Comparison of ENCODE assay signal across 9 cellular contexts in the genomic region with DNA sequence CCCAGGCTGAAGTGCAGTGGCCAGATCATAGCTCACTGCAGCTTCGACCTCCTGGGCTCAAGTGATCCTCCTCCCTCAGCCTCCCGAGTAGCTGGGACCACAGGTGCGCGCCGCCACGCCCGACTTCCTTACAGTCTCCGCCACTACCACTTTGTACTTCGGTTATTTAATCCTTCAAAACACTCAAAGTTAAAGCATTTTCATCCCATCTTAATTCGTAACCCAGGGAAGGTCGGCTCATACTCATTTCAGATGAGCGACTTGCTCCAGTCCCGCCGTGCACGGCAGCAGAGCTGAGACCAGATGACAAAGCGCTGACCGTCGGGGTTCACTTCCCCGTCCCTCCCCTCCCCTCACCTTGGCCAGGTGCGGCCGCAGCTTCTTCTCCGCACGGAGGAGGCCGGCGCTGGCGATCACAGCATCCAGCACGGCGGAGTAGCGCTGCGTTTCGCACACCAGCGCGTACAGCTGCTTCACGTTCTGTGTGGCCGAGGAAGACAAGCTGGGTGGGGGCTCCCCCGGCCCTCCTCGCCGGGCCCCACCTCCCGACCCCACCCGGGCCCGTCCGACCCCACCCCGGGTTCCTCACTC. TPM values are rescaled to one million over a fixed set of nuclear protein-coding genes. Genes with fewer than 3 reads are reported as not detected.
A peak's percentile ranks its signal among the peaks of the same experiment; 100 is the strongest.
DNase-seq lines count a peak whose midpoint lies in the region; ATAC-seq, FAIRE-seq and TF ChIP-seq lines count a peak whose summit lies in the region.
"Had no signal": no experiment of that assay in that cellular context is flagged by ENCODE, and none has a peak within 500 bp of the region (broad histone marks: within the 10 kb centered on the region; RNA-seq: fewer than 3 reads in every experiment).

No MANE protein-coding gene starts in this region.

- peak overlapping the region; percentile 94 for H3K4me2 ChIP-seq in K562 (ENCODE audit: insufficient read depth, low read length)
- H3K4me2 ChIP-seq in HepG2 (ENCODE audit: low read depth, low read length), result peak overlapping the region; percentile 92

- in situ Hi-C loops in K562 (cut with MboI) (no loop called here), HepG2 (cut with HindIII; ENCODE audit: extremely low pct_ligation_motif_present, low pct_unique_long_range_greater_than_20kb) (no loop called here)

- H3K27ac ChIP-seq in K562 (ENCODE audit: extremely low read depth, low read depth, low read length), result peak overlapping the region; percentile 47
- peak overlapping the region; percentile 33 for H3K27ac ChIP-seq in HepG2 (ENCODE audit: extremely low read length, insufficient read depth, low read length)
- peak overlapping the region; percentile 53 to 76 for H3K27ac ChIP-seq in tibial artery

- no peaks in the 10 kb centered on the region for H4K20me1 ChIP-seq in K562 (replicated peaks; ENCODE audit: control insufficient read depth, insufficient read depth, low read length)
- no peaks in the 10 kb centered on the region for H4K20me1 ChIP-seq in HepG2 (ENCODE audit: insufficient read depth, low read length)

- CTCF ChIA-PET in K562 (lab: Yijun Ruan, JAX; ENCODE audit: low intra/inter-chr PET ratio), result interaction anchor here (0.5 kb wide), 1 partner anchor 28 kb away, joined by 3 read pairs; no protein-coding TSS in a partner anchor
- CTCF ChIA-PET in HepG2 (lab: Yijun Ruan, JAX; ENCODE audit: low intra/inter-chr PET ratio, low total read pairs), result no interaction called here

- H2AFZ ChIP-seq in K562 (ENCODE audit: low read depth, low read length) (peak overlapping the region; percentile 82), HepG2 (ENCODE audit: low read length) (no peak overlapping the region)

- TF ChIP-seq CTCF in K562 (IDR thresholded peaks at IDR 0.05 in 2 of 3, conservative IDR thresholded peaks at IDR 0.05 in 1 of 3; ENCODE audit: insufficient read depth in 2 of 3, low read depth in 1 of 3, low read length in 3 of 3), result no peak
- TF ChIP-seq CTCF in HepG2 (CRISPR knock-in tag; IDR thresholded peaks at IDR 0.05), result peak; percentile 4; the same call in 1 of the 2 replicates
- TF ChIP-seq CTCF in tibial artery (IDR thresholded peaks at IDR 0.05), result no peak

- peaks cover 41% of the 10 kb centered on the region; the same call in 2 of the 3 replicates for H3K36me3 ChIP-seq in K562 (ENCODE audit: control insufficient read depth, insufficient read depth, low read length)
- peaks cover 7 to 18% of the 10 kb centered on the region in 2 experiments; a peak in 3 of 5 replicates for H3K36me3 ChIP-seq in HepG2 (replicated peaks in 1 of 2; ENCODE audit: control insufficient read depth in 1 of 2, insufficient read depth in 2 of 2, low read length in 2 of 2)
- H3K36me3 ChIP-seq in tibial artery, result peaks cover 18 to 43% (median 19%) of the 10 kb centered on the region in 3 donors

- TF ChIP-seq POLR2A in K562 (conservative IDR thresholded peaks at IDR 0.05) (no peak), HepG2 (IDR thresholded peaks at IDR 0.05; ENCODE audit: insufficient read depth in 1 of 2, low read depth in 2 of 2, low read length in 2 of 2) (no peak)

- H3K9ac ChIP-seq in K562 (ENCODE audit: insufficient read depth in 1 of 2, low read depth in 2 of 2, low read length in 2 of 2) (peak overlapping the region; percentile 80 to 99), HepG2 (ENCODE audit: insufficient read depth, low read depth, low read length) (peak overlapping the region; percentile 76)

- H3K27me3 ChIP-seq in K562 (ENCODE audit: control insufficient read depth in 2 of 2, insufficient read depth in 2 of 2, low read length in 2 of 2) (no peaks in the 10 kb centered on the region), HepG2 (ENCODE audit: control insufficient read depth in 1 of 2, insufficient read depth in 2 of 2, low read length in 2 of 2) (no peaks in the 10 kb centered on the region; a peak in 1 of 5 replicates), tibial artery (no peaks in the 10 kb centered on the region)

- ATAC-seq in GM21360 (IDR thresholded peaks at IDR 0.05; ENCODE audit: unreplicated experiment), result peak; percentile 38
- ATAC-seq in HG03571 (IDR thresholded peaks at IDR 0.05; ENCODE audit: unreplicated experiment), result peak; percentile 34
- peak; percentile 78 for ATAC-seq in K562
- peak; percentile 65 for ATAC-seq in HepG2

- H3K4me1 ChIP-seq in K562 (replicated peaks in 1 of 2; ENCODE audit: control insufficient read depth in 2 of 2, insufficient read depth in 2 of 2, low read length in 2 of 2), result peaks cover 4 to 21% of the 10 kb centered on the region in 2 experiments; a peak in 4 of 5 replicates
- peaks cover 22% of the 10 kb centered on the region for H3K4me1 ChIP-seq in HepG2 (ENCODE audit: insufficient read depth, low read length)
- H3K4me1 ChIP-seq in tibial artery, result peaks cover 0 to 17% (median 9%) of the 10 kb centered on the region in 4 donors

- DNase-seq in DMS53 (lab: John Stamatoyannopoulos, UW) (peak; percentile 78), K562 (ENCODE audit: extremely low read depth in 1 of 4, low spot score in 3 of 4) (peak in 1 of 4 experiments; percentile 39), HepG2 (ENCODE audit: low spot score) (no peak), tibial artery (peak in 1 of 2 donors; percentile 51), GDM1 (lab: John Stamatoyannopoulos, UW) (no peak)
- DNase-seq in stimulated activated CD4-positive, alpha-beta T cell treated with anti-CD3 and anti-CD28 coated beads, Interleukin-2, amount 100 ng/mL, for 48 hours, result no peak

- peak overlapping the region; percentile 88 for H3K4me3 ChIP-seq in K562
- peak overlapping the region; percentile 78 to 92 (median 82) for H3K4me3 ChIP-seq in HepG2 (replicated peaks in 1 of 3; ENCODE audit: insufficient read depth in 1 of 3, low read depth in 2 of 3, low read length in 3 of 3)
- H3K4me3 ChIP-seq in tibial artery, result peak overlapping the region; percentile 67 to 76

- H3K9me3 ChIP-seq in K562 (replicated peaks; ENCODE audit: control insufficient read depth, insufficient read depth, low read depth, low read length), result no peaks in the 10 kb centered on the region
- no peaks in the 10 kb centered on the region for H3K9me3 ChIP-seq in HepG2 (ENCODE audit: low read length)
- H3K9me3 ChIP-seq in tibial artery, result no peaks in the 10 kb centered on the region

- TF ChIP-seq RAD21 in K562 (CRISPR knock-in tag; conservative IDR thresholded peaks at IDR 0.05 in 1 of 2, IDR thresholded peaks at IDR 0.05 in 1 of 2) (no peak), HepG2 (CRISPR knock-in tag; IDR thresholded peaks at IDR 0.05) (no peak)

- H3K79me2 ChIP-seq in K562 (ENCODE audit: control insufficient read depth, insufficient read depth, low read length), result peaks cover 26% of the 10 kb centered on the region
- H3K79me2 ChIP-seq in HepG2 (ENCODE audit: insufficient read depth, low read length), result peaks cover 13% of the 10 kb centered on the region

- no TSS peak for BruUV-seq in K562 (replicated peaks; lab: Mats Ljungman, UMichigan)
- BruUV-seq in HepG2 (replicated peaks; lab: Mats Ljungman, UMichigan), result TSS peak; percentile 68

- no peaks in the 10 kb centered on the region for H3K9me1 ChIP-seq in K562 (ENCODE audit: control insufficient read depth, insufficient read depth, low read length)

- intact Hi-C loops in K562 (cut with micrococcal nuclease), result no loop called here
- intact Hi-C loops in HepG2 (cut with micrococcal nuclease; ENCODE audit: unreplicated experiment), result no loop called here
- intact Hi-C loops in tibial artery (cut with DNase I; ENCODE audit: low total_unique reads), result no loop called here

- FAIRE-seq in K562 (lab: Jason Lieb, UNC), result no peak
- FAIRE-seq in HepG2 (lab: Jason Lieb, UNC), result no peak

- POLR2A ChIA-PET in K562 (lab: Yijun Ruan, JAX), result interaction anchor here (0.5 to 1.0 kb wide), 5 partner anchors 9 to 1040 kb away, joined by 3 read pairs; no protein-coding TSS in a partner anchor
- POLR2A ChIA-PET in HepG2 (lab: Yijun Ruan, JAX), result interaction anchor here (0.6 to 1.3 kb wide), 3 partner anchors 35 to 102 kb away, joined by 3 read pairs; no protein-coding TSS in a partner anchor

- TF ChIP-seq EP300 in K562 (IDR thresholded peaks at IDR 0.05; ENCODE audit: low read length) (no peak), HepG2 (IDR thresholded peaks at IDR 0.05; ENCODE audit: low read depth in 2 of 2, low read length in 2 of 2) (no peak), HepG2 (CRISPR knock-in tag; IDR thresholded peaks at IDR 0.05; ENCODE audit: borderline replicate concordance) (no peak)

- 4% methylated on average over 25 of the region's 43 CpGs for WGBS in K562 (ENCODE audit: insufficient coverage, low coverage, missing lambda C conversion rate)
- 21% methylated on average over 21 of the region's 43 CpGs for WGBS in HepG2 (ENCODE audit: low lambda C conversion rate)

RNA-seq across cellular contexts. Expression of a gene that starts 0.5 kb away (rescaled TPM):
- total RNA-seq in K562 (2011; cell fraction: chromatin; rRNA removed; ENCODE audit: low replicate concordance), result 82.1 and 174 TPM in 2 replicates
- total RNA-seq in K562 (2011; cell fraction: nucleolus; rRNA removed), result 125 and 145 TPM in 2 replicates
- 95.5 and 104 TPM in 2 replicates for total RNA-seq in K562 (2011; cell fraction: nucleoplasm; rRNA removed)
- total RNA-seq in K562 (2014; rRNA removed), result 96.9 and 111 TPM in 2 replicates
- total RNA-seq in K562 (2014; rRNA removed; fragmentation: Illumina TruSeq; extraction: Trizol), result 16.5 and 20.8 TPM in 2 replicates
- 48.1 and 48.7 TPM in 2 replicates for total RNA-seq in K562 (2015; rRNA removed; fragmentation: Illumina TruSeq; extraction: Trizol)
- 108 and 115 TPM in 2 replicates for total RNA-seq in K562 (2021)
- polyA plus RNA-seq in K562 (2011; rRNA removed), result 36.5 and 46.5 TPM in 2 replicates
- 42.9 and 123 TPM in 2 replicates for polyA plus RNA-seq in K562 (2011; cell fraction: cytosol; rRNA removed)
- polyA plus RNA-seq in K562 (2011; cell fraction: nucleus; rRNA removed), result 130 and 194 TPM in 2 replicates
- polyA plus RNA-seq in K562 (2012), result 67.9 and 95.0 TPM in 2 replicates
- 43.0 and 65.5 TPM in 2 replicates for polyA plus RNA-seq in K562 (2014; fragmentation: Illumina TruSeq; extraction: Trizol)
- 10 to 100 TPM in 1 of 2 experiments, 1 to 10 TPM in 1; 4.7 to 14.9 TPM for polyA plus RNA-seq in K562 (2014; fragmentation: Nextera tagmentation; extraction: Ambion mirVana)
- 81.3 and 83.9 TPM in 2 replicates for polyA plus RNA-seq in K562 (2014; rRNA removed)
- polyA minus RNA-seq in K562 (2011; rRNA and poly(A)+ RNA removed), result 16.3 and 26.7 TPM in 2 replicates
- 28.5 and 41.4 TPM in 2 replicates for polyA minus RNA-seq in K562 (2011; cell fraction: cytosol; rRNA and poly(A)+ RNA removed)
- polyA minus RNA-seq in K562 (2011; cell fraction: nucleus; rRNA and poly(A)+ RNA removed), result 34.4 and 42.5 TPM in 2 replicates
- total RNA-seq in HepG2 (2016; rRNA removed; fragmentation: Illumina TruSeq; extraction: Trizol), result 31.6 and 35.8 TPM in 2 replicates
- total RNA-seq in HepG2 (2016; cell fraction: cytosol; rRNA removed; fragmentation: Illumina TruSeq; extraction: Trizol; ENCODE audit: low read depth), result 10.1 and 11.8 TPM in 2 replicates
- total RNA-seq in HepG2 (2016; cell fraction: insoluble cytoplasmic fraction; rRNA removed; fragmentation: Illumina TruSeq; extraction: Trizol), result 29.5 and 34.7 TPM in 2 replicates
- 13.4 TPM in 2 replicates for total RNA-seq in HepG2 (2016; cell fraction: membrane; rRNA removed; fragmentation: Illumina TruSeq; extraction: Trizol)
- total RNA-seq in HepG2 (2016; cell fraction: nucleus; rRNA removed; fragmentation: Illumina TruSeq; extraction: Trizol), result 16.9 and 26.1 TPM in 2 replicates
- polyA plus RNA-seq in HepG2 (2011; rRNA removed), result 19.9 and 24.9 TPM in 2 replicates
- polyA plus RNA-seq in HepG2 (2011; cell fraction: cytosol; rRNA removed), result 16.1 and 23.4 TPM in 2 replicates
- polyA plus RNA-seq in HepG2 (2011; cell fraction: nucleus; rRNA removed), result 56.5 and 64.5 TPM in 2 replicates
- 12.2 and 20.8 TPM in 2 replicates for polyA plus RNA-seq in HepG2 (2012)
- polyA plus RNA-seq in HepG2 (2016; cell fraction: cytosol; fragmentation: Illumina TruSeq; extraction: Trizol; ENCODE audit: low read depth), result 5.4 and 6.5 TPM in 2 replicates
- polyA plus RNA-seq in HepG2 (2016; cell fraction: insoluble cytoplasmic fraction; fragmentation: Illumina TruSeq; extraction: Trizol; ENCODE audit: low read depth), result 20.2 and 26.2 TPM in 2 replicates
- 5.5 and 7.3 TPM in 2 replicates for polyA plus RNA-seq in HepG2 (2016; cell fraction: membrane; fragmentation: Illumina TruSeq; extraction: Trizol; ENCODE audit: low read depth)
- 42.6 and 43.8 TPM in 2 replicates for polyA plus RNA-seq in HepG2 (2016; cell fraction: nucleus; fragmentation: Illumina TruSeq; extraction: Trizol; ENCODE audit: insufficient read depth, low read depth)
- 41.4 and 43.7 TPM in 2 replicates for polyA minus RNA-seq in HepG2 (2011; rRNA and poly(A)+ RNA removed; ENCODE audit: low replicate concordance)
- 12.9 and 15.0 TPM in 2 replicates for polyA minus RNA-seq in HepG2 (2011; cell fraction: cytosol; rRNA and poly(A)+ RNA removed)
- polyA minus RNA-seq in HepG2 (2011; cell fraction: nucleus; rRNA and poly(A)+ RNA removed), result 13.0 and 19.8 TPM in 2 replicates

RNA-seq across cellular contexts. Expression of a gene that starts 19.7 kb away (rescaled TPM):
- total RNA-seq in K562 (2011; cell fraction: chromatin; rRNA removed; ENCODE audit: low replicate concordance), result not detected in 2 replicates
- total RNA-seq in K562 (2011; cell fraction: nucleolus; rRNA removed), result not detected in 2 replicates
- not detected in 2 replicates for total RNA-seq in K562 (2011; cell fraction: nucleoplasm; rRNA removed)
- not detected in 2 replicates for total RNA-seq in K562 (2014; rRNA removed)
- not detected in 2 replicates for total RNA-seq in K562 (2014; rRNA removed; fragmentation: Illumina TruSeq; extraction: Trizol)
- total RNA-seq in K562 (2015; rRNA removed; fragmentation: Illumina TruSeq; extraction: Trizol), result not detected in 2 replicates
- total RNA-seq in K562 (2021), result 0.11 TPM in 1 of 2 replicates, not detected in the other
- polyA plus RNA-seq in K562 (2011; rRNA removed), result not detected in 2 replicates
- polyA plus RNA-seq in K562 (2011; cell fraction: cytosol; rRNA removed), result not detected in 2 replicates
- polyA plus RNA-seq in K562 (2011; cell fraction: nucleus; rRNA removed), result not detected in 2 replicates
- polyA plus RNA-seq in K562 (2012), result 0.04 TPM in 1 of 2 replicates, not detected in the other
- not detected in 2 replicates for polyA plus RNA-seq in K562 (2014; fragmentation: Illumina TruSeq; extraction: Trizol)
- not detected for polyA plus RNA-seq in K562 (2014; fragmentation: Nextera tagmentation; extraction: Ambion mirVana)
- polyA plus RNA-seq in K562 (2014; rRNA removed), result not detected in 2 replicates
- polyA minus RNA-seq in K562 (2011; rRNA and poly(A)+ RNA removed), result not detected in 2 replicates
- polyA minus RNA-seq in K562 (2011; cell fraction: cytosol; rRNA and poly(A)+ RNA removed), result not detected in 2 replicates
- polyA minus RNA-seq in K562 (2011; cell fraction: nucleus; rRNA and poly(A)+ RNA removed), result not detected in 2 replicates
- total RNA-seq in HepG2 (2016; rRNA removed; fragmentation: Illumina TruSeq; extraction: Trizol), result 21.1 and 24.5 TPM in 2 replicates
- 3.9 and 4.9 TPM in 2 replicates for total RNA-seq in HepG2 (2016; cell fraction: cytosol; rRNA removed; fragmentation: Illumina TruSeq; extraction: Trizol; ENCODE audit: low read depth)
- 16.1 and 26.1 TPM in 2 replicates for total RNA-seq in HepG2 (2016; cell fraction: insoluble cytoplasmic fraction; rRNA removed; fragmentation: Illumina TruSeq; extraction: Trizol)
- 9.4 and 10.8 TPM in 2 replicates for total RNA-seq in HepG2 (2016; cell fraction: membrane; rRNA removed; fragmentation: Illumina TruSeq; extraction: Trizol)
- 23.9 and 26.7 TPM in 2 replicates for total RNA-seq in HepG2 (2016; cell fraction: nucleus; rRNA removed; fragmentation: Illumina TruSeq; extraction: Trizol)
- 4.2 and 5.4 TPM in 2 replicates for polyA plus RNA-seq in HepG2 (2011; rRNA removed)
- polyA plus RNA-seq in HepG2 (2011; cell fraction: cytosol; rRNA removed), result 1.6 and 3.8 TPM in 2 replicates
- 33.8 and 40.4 TPM in 2 replicates for polyA plus RNA-seq in HepG2 (2011; cell fraction: nucleus; rRNA removed)
- 3.0 TPM in 2 replicates for polyA plus RNA-seq in HepG2 (2012)
- polyA plus RNA-seq in HepG2 (2016; cell fraction: cytosol; fragmentation: Illumina TruSeq; extraction: Trizol; ENCODE audit: low read depth), result 4.1 and 4.2 TPM in 2 replicates
- 19.1 and 25.4 TPM in 2 replicates for polyA plus RNA-seq in HepG2 (2016; cell fraction: insoluble cytoplasmic fraction; fragmentation: Illumina TruSeq; extraction: Trizol; ENCODE audit: low read depth)
- 6.7 and 7.5 TPM in 2 replicates for polyA plus RNA-seq in HepG2 (2016; cell fraction: membrane; fragmentation: Illumina TruSeq; extraction: Trizol; ENCODE audit: low read depth)
- polyA plus RNA-seq in HepG2 (2016; cell fraction: nucleus; fragmentation: Illumina TruSeq; extraction: Trizol; ENCODE audit: insufficient read depth, low read depth), result 87.0 and 93.3 TPM in 2 replicates
- polyA minus RNA-seq in HepG2 (2011; rRNA and poly(A)+ RNA removed; ENCODE audit: low replicate concordance), result 7.4 TPM in 1 of 2 replicates, not detected in the other
- polyA minus RNA-seq in HepG2 (2011; cell fraction: cytosol; rRNA and poly(A)+ RNA removed), result 0.99 and 1.8 TPM in 2 replicates
- polyA minus RNA-seq in HepG2 (2011; cell fraction: nucleus; rRNA and poly(A)+ RNA removed), result 4.5 and 4.7 TPM in 2 replicates
- total RNA-seq: T-helper 1 cell treated with Interleukin-12 subunit alpha and Interleukin-12 subunit beta and Interleukin-4 antibody, amounts not matched to agents 30 ng/mL and 1 ng/mL, for 36 hours had no signal

RNA-seq across cellular contexts. Expression of a gene that starts 19.8 kb away (rescaled TPM):
- not detected in 2 replicates for total RNA-seq in K562 (2011; cell fraction: chromatin; rRNA removed; ENCODE audit: low replicate concordance)
- total RNA-seq in K562 (2011; cell fraction: nucleolus; rRNA removed), result not detected in 2 replicates
- total RNA-seq in K562 (2011; cell fraction: nucleoplasm; rRNA removed), result not detected in 2 replicates
- total RNA-seq in K562 (2014; rRNA removed) (not detected in 2 replicates), K562 (2014; rRNA removed; fragmentation: Illumina TruSeq; extraction: Trizol) (not detected in 2 replicates), K562 (2015; rRNA removed; fragmentation: Illumina TruSeq; extraction: Trizol) (not detected in 2 replicates), K562 (2021) (not detected in 2 replicates), HepG2 (2016; rRNA removed; fragmentation: Illumina TruSeq; extraction: Trizol) (0.13 and 0.20 TPM in 2 replicates)
- polyA plus RNA-seq in K562 (2011; rRNA removed) (not detected in 2 replicates), K562 (2014; fragmentation: Illumina TruSeq; extraction: Trizol) (not detected in 2 replicates), K562 (2014; fragmentation: Nextera tagmentation; extraction: Ambion mirVana) (not detected), K562 (2014; rRNA removed) (not detected in 2 replicates), HepG2 (2011; rRNA removed) (0.07 and 0.09 TPM in 2 replicates)
- polyA plus RNA-seq in K562 (2011; cell fraction: cytosol; rRNA removed), result not detected in 2 replicates
- not detected in 2 replicates for polyA plus RNA-seq in K562 (2011; cell fraction: nucleus; rRNA removed)
- not detected in 2 replicates for polyA plus RNA-seq in K562 (2012)
- polyA minus RNA-seq in K562 (2011; rRNA and poly(A)+ RNA removed), result not detected in 2 replicates
- polyA minus RNA-seq in K562 (2011; cell fraction: cytosol; rRNA and poly(A)+ RNA removed), result not detected in 2 replicates
- not detected in 2 replicates for polyA minus RNA-seq in K562 (2011; cell fraction: nucleus; rRNA and poly(A)+ RNA removed)
- not detected in 2 replicates for total RNA-seq in HepG2 (2016; cell fraction: cytosol; rRNA removed; fragmentation: Illumina TruSeq; extraction: Trizol; ENCODE audit: low read depth)
- 0.15 and 0.16 TPM in 2 replicates for total RNA-seq in HepG2 (2016; cell fraction: insoluble cytoplasmic fraction; rRNA removed; fragmentation: Illumina TruSeq; extraction: Trizol)
- total RNA-seq in HepG2 (2016; cell fraction: membrane; rRNA removed; fragmentation: Illumina TruSeq; extraction: Trizol), result 0.17 and 0.22 TPM in 2 replicates
- 0.22 TPM in 1 of 2 replicates, not detected in the other for total RNA-seq in HepG2 (2016; cell fraction: nucleus; rRNA removed; fragmentation: Illumina TruSeq; extraction: Trizol)
- polyA plus RNA-seq in HepG2 (2011; cell fraction: cytosol; rRNA removed), result 0.07 and 0.09 TPM in 2 replicates
- 0.08 TPM in 1 of 2 replicates, not detected in the other for polyA plus RNA-seq in HepG2 (2011; cell fraction: nucleus; rRNA removed)
- polyA plus RNA-seq in HepG2 (2012), result 0.07 and 0.12 TPM in 2 replicates
- not detected in 2 replicates for polyA plus RNA-seq in HepG2 (2016; cell fraction: cytosol; fragmentation: Illumina TruSeq; extraction: Trizol; ENCODE audit: low read depth)
- 0.21 and 0.26 TPM in 2 replicates for polyA plus RNA-seq in HepG2 (2016; cell fraction: insoluble cytoplasmic fraction; fragmentation: Illumina TruSeq; extraction: Trizol; ENCODE audit: low read depth)
- polyA plus RNA-seq in HepG2 (2016; cell fraction: membrane; fragmentation: Illumina TruSeq; extraction: Trizol; ENCODE audit: low read depth), result 0.10 TPM in 1 of 2 replicates, not detected in the other
- polyA plus RNA-seq in HepG2 (2016; cell fraction: nucleus; fragmentation: Illumina TruSeq; extraction: Trizol; ENCODE audit: insufficient read depth, low read depth), result 0.49 TPM in 1 of 2 replicates, not detected in the other
- 0.10 TPM in 1 of 2 replicates, not detected in the other for polyA minus RNA-seq in HepG2 (2011; rRNA and poly(A)+ RNA removed; ENCODE audit: low replicate concordance)
- not detected in 2 replicates for polyA minus RNA-seq in HepG2 (2011; cell fraction: cytosol; rRNA and poly(A)+ RNA removed)
- polyA minus RNA-seq in HepG2 (2011; cell fraction: nucleus; rRNA and poly(A)+ RNA removed), result 0.13 TPM in 1 of 2 replicates, not detected in the other
- total RNA-seq: T-helper 1 cell treated with Interleukin-12 subunit alpha and Interleukin-12 subunit beta and Interleukin-4 antibody, amounts not matched to agents 30 ng/mL and 1 ng/mL, for 36 hours had no signal

Comparison
In these comparisons a context has a peak if more than half of its experiments do, and no peak if none do; other contexts are left out.
1. RNA of a gene that starts 19.7 kb away (total RNA-seq): 3.9 to 26.7 TPM in HepG2; 0.11 TPM in K562; every median in the first group is over 4 times any median in the second.
2. Peak in every context shown above with its lines, with median percentiles within 50 percentile points of each other: ATAC-seq, H3K27ac ChIP-seq and H3K4me3 ChIP-seq.